21 cellular contexts compared by ENCODE assay signal in the genomic region with DNA sequence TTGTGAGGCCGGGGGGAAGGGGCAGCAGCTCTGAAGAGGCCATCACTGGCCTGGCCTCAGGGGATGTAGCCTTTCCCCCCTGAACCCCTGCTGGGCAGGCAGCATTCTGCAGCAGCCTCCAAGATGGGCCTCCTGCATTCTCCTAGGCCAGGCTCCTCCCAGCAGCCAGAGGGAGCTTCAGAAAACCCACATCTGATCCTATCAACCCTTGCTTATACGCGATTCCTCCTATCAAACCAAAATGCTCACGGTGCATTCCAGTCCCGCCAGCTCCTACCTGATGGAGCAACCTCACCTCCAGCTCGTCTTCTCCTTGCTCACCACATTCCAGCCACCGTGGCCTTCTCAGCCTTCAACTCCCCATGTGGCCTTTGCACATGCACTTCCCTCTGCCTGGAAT.
DNase-seq lines count a peak whose midpoint lies in the region; ATAC-seq and TF ChIP-seq lines count a peak whose summit lies in the region.
"Had no signal": no experiment of that assay in that cellular context is flagged by ENCODE, and none has a peak within 500 bp of the region (broad histone marks: within the 10 kb centered on the region; RNA-seq: fewer than 3 reads in every experiment).

No MANE protein-coding gene starts in this region.

- peaks cover 25% of the 10 kb centered on the region for H3F3A ChIP-seq in DOHH2 (ENCODE audit: control insufficient read depth, insufficient read depth)

- H4K20me1 ChIP-seq in DOHH2 (ENCODE audit: control insufficient read depth, insufficient read depth, low read depth, low read length), result no peaks in the 10 kb centered on the region

- peak overlapping the region; percentile 0 for H2BK15ac ChIP-seq in neuronal stem cell (ENCODE audit: low read length)

- H2BK120ac ChIP-seq in neuronal stem cell (ENCODE audit: low read depth, low read length), result no peak overlapping the region

- no peaks in the 10 kb centered on the region for H3K4me1 Mint-ChIP-seq in activated T-helper 2 cell treated with anti-CD3 and anti-CD28 coated beads, Interferon-gamma antibody, Interleukin-2, Interleukin-4, amounts not matched to agents 10 μg/mL and 5 μg/mL and 100 μg/mL, durations not matched to agents 14 hours and 24 hours and 36 hours (ENCODE audit: low read depth)
- H3K4me1 Mint-ChIP-seq: B cell had no signal

- no peak for ATAC-seq in HG03378 (IDR thresholded peaks at IDR 0.05; ENCODE audit: unreplicated experiment)
- no peak for ATAC-seq in GM18868 (IDR thresholded peaks at IDR 0.05; ENCODE audit: unreplicated experiment)
- ATAC-seq: Right ventricle myocardium inferior had no signal

- no peaks in the 10 kb centered on the region for H3K9me3 ChIP-seq in DOHH2 (ENCODE audit: control insufficient read depth, insufficient read depth, low read length)
- no peaks in the 10 kb centered on the region for H3K9me3 ChIP-seq in WERI-Rb-1 (ENCODE audit: severe bottlenecking)
- no peaks in the 10 kb centered on the region for H3K9me3 ChIP-seq in neuronal stem cell (replicated peaks in 1 of 2; ENCODE audit: control insufficient read depth in 2 of 2, insufficient read depth in 1 of 2, low read depth in 1 of 2, low read length in 2 of 2)
- H3K9me3 ChIP-seq: HAP-1 had no signal

- peaks cover 84% of the 10 kb centered on the region for H3K79me2 ChIP-seq in DOHH2 (ENCODE audit: control insufficient read depth, low read length)

- H2BK12ac ChIP-seq in neuronal stem cell (ENCODE audit: low read length), result no peak overlapping the region

- H3K9me3 Mint-ChIP-seq in activated T-helper 2 cell treated with anti-CD3 and anti-CD28 coated beads, Interferon-gamma antibody, Interleukin-2, Interleukin-4, amounts not matched to agents 10 μg/mL and 5 μg/mL and 100 μg/mL, durations not matched to agents 14 hours and 24 hours and 36 hours, result no peaks in the 10 kb centered on the region
- H3K9me3 Mint-ChIP-seq: CD4-positive, CD25-positive, alpha-beta regulatory T cell had no signal

- H3K4me3 ChIP-seq in DOHH2 (ENCODE audit: low read length) (peak overlapping the region; percentile 3), WERI-Rb-1 (ENCODE audit: low read depth, low read length) (no peak overlapping the region), neuronal stem cell (ENCODE audit: low read length in 2 of 2) (no peak overlapping the region)
- no peak overlapping the region for H3K4me3 ChIP-seq in Jurkat, Clone E6-1 (ENCODE audit: low read length)
- H3K4me3 ChIP-seq: HAP-1 had no signal

- peaks cover 100% of the 10 kb centered on the region for H3K4me1 ChIP-seq in DOHH2 (ENCODE audit: control insufficient read depth, low read length)
- H3K4me1 ChIP-seq in neuronal stem cell (ENCODE audit: control insufficient read depth in 2 of 2, insufficient read depth in 1 of 2, low read depth in 1 of 2, low read length in 2 of 2), result peaks cover 0 to 6% of the 10 kb centered on the region in 2 donors
- H3K4me1 ChIP-seq: HAP-1 had no signal

- no peak overlapping the region for H3K18ac ChIP-seq in neuronal stem cell (ENCODE audit: low read length)

- peak; percentile 49 for DNase-seq in Jurkat, Clone E6-1 (ENCODE audit: low read depth, low spot score)
- DNase-seq in WERI-Rb-1 (no peak), neuronal stem cell (ENCODE audit: low spot score) (no peak)
- DNase-seq in NK-92 treated with Interleukin-12 subunit alpha and Interleukin-12 subunit beta, amount 100 ng/mL, for 24 hours (lab: John Stamatoyannopoulos, UW), result no peak
- DNase-seq in activated T-helper 2 cell treated with anti-CD3 and anti-CD28 coated beads, Interferon-gamma antibody, Interleukin-2, Interleukin-4, amounts not matched to agents 10 μg/mL and 5 μg/mL and 100 μg/mL, durations not matched to agents 14 hours and 24 hours and 36 hours (ENCODE audit: low spot score), result no peak
- DNase-seq: CD4-positive, CD25-positive, alpha-beta regulatory T cell; DMS79; NCI-H1105; NCI-H146; NCI-H2029; NCI-H226; NCI-H510A treated with DMSO at 0.1 percent for 48 hours; NCI-H774 had no signal

- H3K79me1 ChIP-seq in neuronal stem cell (ENCODE audit: low read depth, low read length), result peaks cover 1% of the 10 kb centered on the region

- WGBS in neuronal stem cell (ENCODE audit: extremely low coverage in 2 of 2, insufficient read length in 2 of 2, insufficient replicate concordance in 1 of 2), 2 donors, result no CpG with 5 or more reads among the region's 7 CpGs

- H3K14ac ChIP-seq in neuronal stem cell (ENCODE audit: low read length), result no peak overlapping the region

- no peak overlapping the region for H3K27ac Mint-ChIP-seq in activated T-helper 2 cell treated with anti-CD3 and anti-CD28 coated beads, Interferon-gamma antibody, Interleukin-2, Interleukin-4, amounts not matched to agents 10 μg/mL and 5 μg/mL and 100 μg/mL, durations not matched to agents 14 hours and 24 hours and 36 hours
- H3K27ac Mint-ChIP-seq: B cell had no signal

- intact Hi-C loops in activated T-helper 2 cell treated with anti-CD3 and anti-CD28 coated beads, Interferon-gamma antibody, Interleukin-2, Interleukin-4, amounts not matched to agents 10 μg/mL and 5 μg/mL and 100 μg/mL, durations not matched to agents 14 hours and 24 hours and 36 hours (cut with micrococcal nuclease), result no loop called here

- H3K36me3 ChIP-seq in DOHH2 (ENCODE audit: control insufficient read depth, low read length) (peaks cover 66% of the 10 kb centered on the region), WERI-Rb-1 (no peaks in the 10 kb centered on the region), neuronal stem cell (replicated peaks in 1 of 2; ENCODE audit: control insufficient read depth in 2 of 2, insufficient read depth in 2 of 2, low read length in 2 of 2) (no peaks in the 10 kb centered on the region)
- H3K36me3 ChIP-seq: HAP-1 had no signal

- peak overlapping the region; percentile 27 for H3K4me2 ChIP-seq in DOHH2 (ENCODE audit: low read length)
- no peak overlapping the region for H3K4me2 ChIP-seq in neuronal stem cell (ENCODE audit: insufficient read depth, low read length, poor library complexity, severe bottlenecking)
- H3K4me2 ChIP-seq: KMS-11 had no signal

- no peak overlapping the region for H4K91ac ChIP-seq in neuronal stem cell (ENCODE audit: low read depth, low read length, poor library complexity)

- H2BK5ac ChIP-seq in neuronal stem cell (ENCODE audit: low read length), result no peak overlapping the region

- H3K4ac ChIP-seq in neuronal stem cell (ENCODE audit: low read length), result no peak overlapping the region

- H3K9ac ChIP-seq in neuronal stem cell (ENCODE audit: low read depth, low read length, poor library complexity), result no peak overlapping the region
- H3K9ac ChIP-seq: KMS-11 had no signal

- no peak overlapping the region for H3K23ac ChIP-seq in neuronal stem cell (ENCODE audit: low read depth, low read length, poor library complexity)

- no peak overlapping the region for H3K4me3 Mint-ChIP-seq in activated T-helper 2 cell treated with anti-CD3 and anti-CD28 coated beads, Interferon-gamma antibody, Interleukin-2, Interleukin-4, amounts not matched to agents 10 μg/mL and 5 μg/mL and 100 μg/mL, durations not matched to agents 14 hours and 24 hours and 36 hours (ENCODE audit: low read depth)
- H3K4me3 Mint-ChIP-seq: B cell; CD4-positive, CD25-positive, alpha-beta regulatory T cell had no signal

- H4K8ac ChIP-seq in neuronal stem cell (ENCODE audit: low read depth, low read length), result no peak overlapping the region

- peak overlapping the region; percentile 47 for H2AK5ac ChIP-seq in neuronal stem cell (ENCODE audit: low read depth, low read length)

- no peak overlapping the region for H2AFZ ChIP-seq in neuronal stem cell (ENCODE audit: low read length)

- H3K9me2 ChIP-seq in DOHH2 (replicated peaks; ENCODE audit: control insufficient read depth, low read length), result no peaks in the 10 kb centered on the region

- no peaks in the 10 kb centered on the region for H3K27me3 Mint-ChIP-seq in activated T-helper 2 cell treated with anti-CD3 and anti-CD28 coated beads, Interferon-gamma antibody, Interleukin-2, Interleukin-4, amounts not matched to agents 10 μg/mL and 5 μg/mL and 100 μg/mL, durations not matched to agents 14 hours and 24 hours and 36 hours (ENCODE audit: low read depth)

- H3K36me3 Mint-ChIP-seq in activated T-helper 2 cell treated with anti-CD3 and anti-CD28 coated beads, Interferon-gamma antibody, Interleukin-2, Interleukin-4, amounts not matched to agents 10 μg/mL and 5 μg/mL and 100 μg/mL, durations not matched to agents 14 hours and 24 hours and 36 hours (ENCODE audit: low read depth), result no peaks in the 10 kb centered on the region
- H3K36me3 Mint-ChIP-seq: CD4-positive, CD25-positive, alpha-beta regulatory T cell had no signal

- no peak for TF ChIP-seq CTCF in DOHH2 (IDR thresholded peaks at IDR 0.05; ENCODE audit: low read depth, low read length, poor library complexity, severe bottlenecking)
- 0 out of 2 replicates have a peak, but pooled peaks have one; percentile 6 for TF ChIP-seq CTCF in WERI-Rb-1 (IDR thresholded peaks at IDR 0.05; ENCODE audit: low read depth, low read length)

- H3K27ac ChIP-seq in DOHH2 (ENCODE audit: low read depth, low read length) (peak overlapping the region; percentile 100), WERI-Rb-1 (no peak overlapping the region), neuronal stem cell (replicated peaks; ENCODE audit: low read length) (no peak overlapping the region)
- H3K27ac ChIP-seq: HL-60, KMS-11 had no signal

- H3K27me3 ChIP-seq in DOHH2 (ENCODE audit: control insufficient read depth, low read length) (no peaks in the 10 kb centered on the region), WERI-Rb-1 (ENCODE audit: insufficient read depth, low read depth, severe bottlenecking) (no peaks in the 10 kb centered on the region), neuronal stem cell (ENCODE audit: control insufficient read depth in 3 of 3, insufficient read depth in 3 of 3, low read depth in 1 of 3, low read length in 3 of 3) (peaks cover 0 to 17% (median 3%) of the 10 kb centered on the region in 3 experiments)
